ENCODE assay signal across 30 cellular contexts in genomic region chr21:41808094-41808493, GRCh38. TPM values are rescaled to one million over a fixed set of nuclear protein-coding genes. Genes with fewer than 3 reads are reported as not detected.
"Had no signal": no experiment of that assay in that cellular context is flagged by ENCODE, and none has a peak within 500 bp of the region (broad histone marks: within the 10 kb centered on the region; RNA-seq: fewer than 3 reads in every experiment).

No MANE protein-coding gene starts in this region.

- H2AFZ ChIP-seq: hepatocyte, neural progenitor cell had no signal

- DNase-seq: heart right ventricle; kidney glomerular epithelial cell; left cardiac atrium; left ventricle myocardium superior; lower lobe of right lung; mammary epithelial cell; mesenchymal stem cell; naive B cell; natural killer cell; nephron progenitor cell; occipital lobe; ovary; right lobe of liver; stimulated activated CD4-positive, alpha-beta T cell treated with anti-CD3 and anti-CD28 coated beads, Interleukin-1b, Interleukin-23, amount 100 ng/mL, for 48 hours; stimulated activated CD4-positive, alpha-beta T cell treated with anti-CD3 and anti-CD28 coated beads, Interleukin-2, amount 100 ng/mL, for 48 hours; stimulated activated CD4-positive, alpha-beta T cell treated with anti-CD3 and anti-CD28 coated beads, Interleukin-4, amount 100 ng/mL, for 4 hours; stimulated activated CD8-positive, alpha-beta memory T cell treated with anti-CD3 and anti-CD28 coated beads, Interleukin-4, amount 100 ng/mL, for 48 hours; stimulated activated naive B cell treated with anti-CD40 and anti-IgM and Interleukin-4, amounts not matched to agents 10 μg/mL and 1 μg/mL and 100 μg/mL, for 72 hours; stimulated activated naive CD8-positive, alpha-beta T cell treated with anti-CD3 and anti-CD28 coated beads, Interleukin-15, Interleukin-2, amounts not matched to agents 100 U/mL and 50 U/mL, for 24 hours; stomach; testis; thyroid gland; transverse colon; upper lobe of left lung had no signal

- H3K4me2 ChIP-seq: hepatocyte, neural progenitor cell, smooth muscle cell had no signal

- H3K36me3 ChIP-seq: neural progenitor cell, ovary had no signal

- H3K27me3 ChIP-seq: heart right ventricle, hepatocyte, neural progenitor cell, neutrophil, ovary, right atrium auricular region, right lobe of liver, stomach, testis, thyroid gland, transverse colon, upper lobe of left lung had no signal

- H3K4me1 ChIP-seq: neural progenitor cell, right lobe of liver, testis, thyroid gland, upper lobe of left lung had no signal

- H3K79me2 ChIP-seq: hepatocyte had no signal

- H3K9me3 ChIP-seq: heart right ventricle, lower lobe of right lung, neutrophil, ovary, right atrium auricular region, right lobe of liver, stomach, testis, thyroid gland, transverse colon, upper lobe of left lung had no signal

- H3K4me3 ChIP-seq: heart right ventricle, hepatocyte, lower lobe of right lung, neural progenitor cell, ovary, right atrium auricular region, right lobe of liver, smooth muscle cell, stomach, testis, thyroid gland, transverse colon, upper lobe of left lung had no signal

- H3K27ac ChIP-seq: heart right ventricle, hepatocyte, lower lobe of right lung, neural progenitor cell, neutrophil, ovary, right atrium auricular region, right lobe of liver, stomach, testis, thyroid gland, transverse colon, upper lobe of left lung had no signal

RNA-seq across cellular contexts. Expression of gene RIPK4, which starts 41.2 kb away (rescaled TPM):
- total RNA-seq: pulmonary artery endothelial cell had no signal
